In the genomic region with DNA sequence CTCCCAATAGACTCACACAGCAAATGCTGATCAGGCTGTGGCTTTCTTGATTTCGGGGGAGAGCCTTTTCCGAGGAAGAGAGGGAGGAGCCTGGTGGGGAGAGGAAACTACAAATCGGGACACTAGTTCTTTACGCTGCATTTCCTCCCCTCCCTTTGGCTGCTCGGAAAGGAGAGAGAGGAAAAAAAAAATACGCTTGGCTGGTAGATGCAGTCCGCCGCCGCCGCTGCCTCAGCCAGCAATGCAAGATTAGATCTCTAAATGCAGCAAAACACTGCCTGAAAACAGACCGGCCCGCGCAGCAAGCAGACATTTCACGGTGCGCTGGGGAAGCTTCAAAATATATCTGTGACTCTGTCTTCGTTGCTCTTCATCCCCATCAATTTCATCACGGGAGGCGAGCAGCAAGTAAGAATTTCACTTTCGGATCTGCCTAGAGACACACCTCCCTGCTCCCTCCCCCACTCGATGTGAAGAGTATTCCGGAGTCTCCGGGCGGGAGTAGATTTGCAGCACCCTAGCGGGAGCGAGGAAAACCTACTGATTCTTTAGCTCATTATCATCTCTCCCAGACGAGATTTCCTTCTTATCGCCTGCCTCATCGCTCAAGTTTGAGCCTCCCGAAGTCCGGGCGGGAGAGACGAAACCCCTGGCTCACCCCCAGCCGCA, we compare ENCODE assay signal across 8 cellular contexts. TPM values are rescaled to one million over a fixed set of nuclear protein-coding genes. Genes with fewer than 3 reads are reported as not detected.
DNase-seq lines count a peak whose midpoint lies in the region; ATAC-seq, FAIRE-seq and TF ChIP-seq lines count a peak whose summit lies in the region.

A gene with protein sequence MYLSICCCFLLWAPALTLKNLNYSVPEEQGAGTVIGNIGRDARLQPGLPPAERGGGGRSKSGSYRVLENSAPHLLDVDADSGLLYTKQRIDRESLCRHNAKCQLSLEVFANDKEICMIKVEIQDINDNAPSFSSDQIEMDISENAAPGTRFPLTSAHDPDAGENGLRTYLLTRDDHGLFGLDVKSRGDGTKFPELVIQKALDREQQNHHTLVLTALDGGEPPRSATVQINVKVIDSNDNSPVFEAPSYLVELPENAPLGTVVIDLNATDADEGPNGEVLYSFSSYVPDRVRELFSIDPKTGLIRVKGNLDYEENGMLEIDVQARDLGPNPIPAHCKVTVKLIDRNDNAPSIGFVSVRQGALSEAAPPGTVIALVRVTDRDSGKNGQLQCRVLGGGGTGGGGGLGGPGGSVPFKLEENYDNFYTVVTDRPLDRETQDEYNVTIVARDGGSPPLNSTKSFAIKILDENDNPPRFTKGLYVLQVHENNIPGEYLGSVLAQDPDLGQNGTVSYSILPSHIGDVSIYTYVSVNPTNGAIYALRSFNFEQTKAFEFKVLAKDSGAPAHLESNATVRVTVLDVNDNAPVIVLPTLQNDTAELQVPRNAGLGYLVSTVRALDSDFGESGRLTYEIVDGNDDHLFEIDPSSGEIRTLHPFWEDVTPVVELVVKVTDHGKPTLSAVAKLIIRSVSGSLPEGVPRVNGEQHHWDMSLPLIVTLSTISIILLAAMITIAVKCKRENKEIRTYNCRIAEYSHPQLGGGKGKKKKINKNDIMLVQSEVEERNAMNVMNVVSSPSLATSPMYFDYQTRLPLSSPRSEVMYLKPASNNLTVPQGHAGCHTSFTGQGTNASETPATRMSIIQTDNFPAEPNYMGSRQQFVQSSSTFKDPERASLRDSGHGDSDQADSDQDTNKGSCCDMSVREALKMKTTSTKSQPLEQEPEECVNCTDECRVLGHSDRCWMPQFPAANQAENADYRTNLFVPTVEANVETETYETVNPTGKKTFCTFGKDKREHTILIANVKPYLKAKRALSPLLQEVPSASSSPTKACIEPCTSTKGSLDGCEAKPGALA (N-terminal part only) (plus strand): TSS at position 138 of the 669 bp plus-strand sequence. CDS start 803 bp downstream, outside the sequence.

- H3K27ac Mint-ChIP-seq in H9 = peak within 1 kb of the TSS in 1 of 3 experiments; percentile 46; a peak in 1 of 7 replicates

- CTCF ChIA-PET in H1 (lab: Charles Lee; ENCODE audit: partially characterized antibody) = interaction anchor here (0.6 to 5.1 kb wide), 7 partner anchors 24 to 457 kb away, joined by 3 to 38 read pairs (median 8); no protein-coding TSS in a partner anchor

- H3K79me2 ChIP-seq in H9 (ENCODE audit: insufficient read depth, low read length) (no peaks in the 10 kb centered on the region), H1 (ENCODE audit: control insufficient read depth in 1 of 2, insufficient read depth in 2 of 2, low read length in 2 of 2) (no peaks in the 10 kb centered on the region)

- H2AK5ac ChIP-seq in H9 (ENCODE audit: insufficient read length, low read length) (no peak within 1 kb of the TSS), H1 (ENCODE audit: low read depth, low read length) (no peak within 1 kb of the TSS)

- H2AFZ ChIP-seq in H9 (ENCODE audit: low read length) (peak within 1 kb of the TSS; percentile 2), H1 (ENCODE audit: low read length) (peak within 1 kb of the TSS; percentile 83)

- H3K4me3 Mint-ChIP-seq in H9 = peak within 1 kb of the TSS; percentile 79 to 95

- peaks cover 30 to 40% of the 10 kb centered on the region in 2 experiments for H3K4me1 Mint-ChIP-seq in H9

- no peaks in the 10 kb centered on the region for H3K4me1 ChIP-seq in H9 (ENCODE audit: insufficient read depth, low read length)
- H3K4me1 ChIP-seq in H1 (replicated peaks in 1 of 4; ENCODE audit: control insufficient read depth in 3 of 4, insufficient read depth in 4 of 4, low read length in 3 of 4) = peaks cover 0 to 18% (median 7%) of the 10 kb centered on the region in 4 experiments; a peak in 6 of 7 replicates
- H3K4me1 ChIP-seq in lower lobe of right lung = peaks cover 36% of the 10 kb centered on the region
- H3K4me1 ChIP-seq in testis = peaks cover 10% of the 10 kb centered on the region

- no peaks in the 10 kb centered on the region for H3K9me3 ChIP-seq in H9 (ENCODE audit: control insufficient read depth, low read depth, low read length)
- H3K9me3 ChIP-seq in SK-N-MC (ENCODE audit: low read depth, low read length) = no peaks in the 10 kb centered on the region
- H3K9me3 ChIP-seq in H1 (ENCODE audit: insufficient read depth in 2 of 2, low read depth in 1 of 2, low read length in 1 of 2) = peaks cover 0 to 10% of the 10 kb centered on the region in 2 experiments; a peak in 1 of 4 replicates
- H3K9me3 ChIP-seq in lower lobe of right lung = no peaks in the 10 kb centered on the region
- no peaks in the 10 kb centered on the region for H3K9me3 ChIP-seq in testis

- H3K4ac ChIP-seq in H9 (ENCODE audit: low read depth, low read length) (no peak within 1 kb of the TSS), H1 (replicated peaks; ENCODE audit: insufficient read length, low read depth, low read length) (no peak within 1 kb of the TSS)

- no peak within 1 kb of the TSS for H4K8ac ChIP-seq in H9 (replicated peaks; ENCODE audit: insufficient read length, low read depth, low read length)
- 0 out of 2 replicates have a peak within 1 kb of the TSS, but pooled peaks have one; percentile 19 for H4K8ac ChIP-seq in H1 (ENCODE audit: extremely low read depth, insufficient read depth, low read length)

- peaks cover 91% of the 10 kb centered on the region for H3K27me3 Mint-ChIP-seq in H9 (ENCODE audit: low read depth)

- H3K14ac ChIP-seq in H9 (ENCODE audit: insufficient read depth, low read length) = no peak within 1 kb of the TSS
- no peak within 1 kb of the TSS for H3K14ac ChIP-seq in H1 (ENCODE audit: insufficient read length)

- no peak within 1 kb of the TSS for H4K91ac ChIP-seq in H9 (ENCODE audit: insufficient read length, low read depth, low read length)
- no peak within 1 kb of the TSS for H4K91ac ChIP-seq in H1 (replicated peaks; ENCODE audit: insufficient read length, low read length)

- H2BK20ac ChIP-seq in H9 (ENCODE audit: low read depth, low read length, poor library complexity, severe bottlenecking) (no peak within 1 kb of the TSS), H1 (ENCODE audit: low read length) (no peak within 1 kb of the TSS)

- FAIRE-seq in H1 (lab: Jason Lieb, UNC) = no peak

- DNase-seq in H9 (peak; percentile 68), SK-N-MC (ENCODE audit: low read depth, low spot score) (no peak), H1 (ENCODE audit: low read depth in 1 of 2, low spot score in 2 of 2) (peak in 1 of 2 experiments; percentile 76), lower lobe of right lung (no peak), testis (peak; percentile 63), COLO829 (ENCODE audit: low spot score) (no peak), GM19238 (ENCODE audit: insufficient read length, low spot score) (no peak)

- no peak within 1 kb of the TSS for H3K23ac ChIP-seq in H9 (ENCODE audit: insufficient read length, low read depth, low read length)
- H3K23ac ChIP-seq in H1 (ENCODE audit: insufficient read length) = no peak within 1 kb of the TSS

- WGBS in H9 (ENCODE audit: extremely low coverage, insufficient read length, low lambda C conversion rate) = no CpG with 5 or more reads among the region's 33 CpGs
- WGBS in H1 (ENCODE audit: extremely low coverage in 1 of 2, insufficient coverage in 1 of 2, insufficient read length in 1 of 2, insufficient replicate concordance in 2 of 2, low coverage in 1 of 2, low lambda C conversion rate in 2 of 2, missing lambda C conversion rate in 1 of 2), 2 experiments = 3% methylated on average over 31 of the region's 33 CpGs; no CpG with 5 or more reads in 1 of the 2 experiments
- WGBS in testis, 2 donors = 1 to 2% methylated on average over 31 to 33 of the region's 33 CpGs

- no peak for TF ChIP-seq RAD21 in H1 (IDR thresholded peaks at IDR 0.05 in 1 of 2, conservative IDR thresholded peaks at IDR 0.05 in 1 of 2; ENCODE audit: low read depth in 2 of 2, low read length in 2 of 2)

- peak within 1 kb of the TSS; percentile 86 for H3K4me3 ChIP-seq in SK-N-MC
- H3K4me3 ChIP-seq in H1 (ENCODE audit: extremely low read depth in 1 of 4, insufficient read depth in 2 of 4, low read depth in 3 of 4, low read length in 4 of 4) = peak within 1 kb of the TSS; percentile 61 to 73 (median 66)
- peak within 1 kb of the TSS; percentile 62 for H3K4me3 ChIP-seq in lower lobe of right lung
- H3K4me3 ChIP-seq in testis = peak within 1 kb of the TSS; percentile 53 to 60

- H3K27ac ChIP-seq in H9 (ENCODE audit: insufficient read length, low read depth, low read length) = no peak within 1 kb of the TSS
- no peak within 1 kb of the TSS; the same call in 1 of the 2 replicates for H3K27ac ChIP-seq in SK-N-MC
- H3K27ac ChIP-seq in H1 (ENCODE audit: low read depth, low read length) = no peak within 1 kb of the TSS
- peak within 1 kb of the TSS; percentile 70 for H3K27ac ChIP-seq in lower lobe of right lung
- H3K27ac ChIP-seq in testis = peak within 1 kb of the TSS in 1 of 2 donors; percentile 28

- peaks cover 4 to 15% of the 10 kb centered on the region in 2 experiments; a peak in 4 of 5 replicates for H3K9me3 Mint-ChIP-seq in H9

- no peak within 1 kb of the TSS for H2BK15ac ChIP-seq in H9 (ENCODE audit: low read depth, low read length)
- H2BK15ac ChIP-seq in H1 (ENCODE audit: low read length) = no peak within 1 kb of the TSS

- H3K79me1 ChIP-seq in H9 (ENCODE audit: insufficient read depth, low read depth, low read length, poor library complexity, severe bottlenecking) (no peaks in the 10 kb centered on the region), H1 (ENCODE audit: low read depth, low read length) (no peaks in the 10 kb centered on the region)

- peaks cover 0 to 17% (median 0%) of the 10 kb centered on the region in 3 experiments; a peak in 3 of 7 replicates for H3K36me3 Mint-ChIP-seq in H9 (ENCODE audit: insufficient read depth in 1 of 3, low read depth in 3 of 3)

- H2BK120ac ChIP-seq in H9 (ENCODE audit: low read depth, low read length, poor library complexity, severe bottlenecking) (no peak within 1 kb of the TSS), H1 (replicated peaks; ENCODE audit: low read depth, low read length) (no peak within 1 kb of the TSS)

- ATAC-seq in lower lobe of right lung = peak; percentile 31 to 64
- ATAC-seq in HG03442 (IDR thresholded peaks at IDR 0.05; ENCODE audit: unreplicated experiment) = no peak

- no peak within 1 kb of the TSS for H3K9ac ChIP-seq in H9 (ENCODE audit: extremely low read depth, insufficient read length, low read length)
- H3K9ac ChIP-seq in SK-N-MC (ENCODE audit: insufficient read length) = peak within 1 kb of the TSS; percentile 74
- H3K9ac ChIP-seq in H1 (replicated peaks in 1 of 4; ENCODE audit: extremely low read depth in 1 of 4, low read depth in 3 of 4, low read length in 3 of 4) = no peak within 1 kb of the TSS

- no peak within 1 kb of the TSS for H3T11ph ChIP-seq in H9 (ENCODE audit: low read length)

- no peak for TF ChIP-seq EP300 in H1 (IDR thresholded peaks at IDR 0.05; ENCODE audit: borderline replicate concordance in 1 of 2, low read depth in 2 of 2, low read length in 2 of 2)

- POLR2A ChIA-PET in H1 (lab: Charles Lee; ENCODE audit: partially characterized antibody) = interaction anchor here (0.6 to 1.1 kb wide), 3 partner anchors 15 to 1693 kb away, joined by 3 to 5 read pairs (median 3); no protein-coding TSS in a partner anchor

- peaks cover 40% of the 10 kb centered on the region for H3K23me2 ChIP-seq in H9 (ENCODE audit: insufficient read length, low read depth, low read length, poor library complexity, severe bottlenecking)
- peaks cover 44% of the 10 kb centered on the region for H3K23me2 ChIP-seq in H1 (ENCODE audit: low read depth, low read length)

- H3K18ac ChIP-seq in H9 (ENCODE audit: insufficient read length, low read depth, low read length) (no peak within 1 kb of the TSS), H1 (ENCODE audit: extremely low read depth, low read length) (no peak within 1 kb of the TSS)

- intact Hi-C loops in lower lobe of right lung (cut with DNase I) (no loop called here), testis (cut with DNase I; ENCODE audit: low total_unique reads) (no loop called here)

- H3K4me2 ChIP-seq in H9 (ENCODE audit: insufficient read depth, insufficient read length, low read length) (peak within 1 kb of the TSS; percentile 99), H1 (ENCODE audit: insufficient read depth in 1 of 2, low read depth in 2 of 2, low read length in 2 of 2) (peak within 1 kb of the TSS; percentile 98 to 100)

- H4K5ac ChIP-seq in H9 (ENCODE audit: insufficient read length, low read depth, low read length) = no peak within 1 kb of the TSS
- H4K5ac ChIP-seq in H1 (ENCODE audit: insufficient read length, low read depth, low read length) = no peak within 1 kb of the TSS

- H2BK5ac ChIP-seq in H9 (ENCODE audit: insufficient read length, low read length) (no peak within 1 kb of the TSS), H1 (ENCODE audit: low read depth, low read length) (no peak within 1 kb of the TSS)

- H2BK12ac ChIP-seq in H9 (ENCODE audit: insufficient read length, low read depth, low read length) (no peak within 1 kb of the TSS), H1 (ENCODE audit: low read depth, low read length) (no peak within 1 kb of the TSS; the same call in 1 of the 2 replicates)

- H3K36me3 ChIP-seq in SK-N-MC (ENCODE audit: insufficient read depth, low read length) = peaks cover 25% of the 10 kb centered on the region; the same call in 1 of the 2 replicates
- peaks cover 0 to 5% (median 0%) of the 10 kb centered on the region in 4 experiments; a peak in 1 of 8 replicates for H3K36me3 ChIP-seq in H1 (ENCODE audit: control insufficient read depth in 2 of 4, insufficient read depth in 4 of 4, low read length in 3 of 4)
- H3K36me3 ChIP-seq in lower lobe of right lung = no peaks in the 10 kb centered on the region
- H3K36me3 ChIP-seq in testis (ENCODE audit: low read depth, missing control alignments) = no peaks in the 10 kb centered on the region

- no peak for TF ChIP-seq CTCF in H9 (conservative IDR thresholded peaks at IDR 0.05)
- no peak for TF ChIP-seq CTCF in H1 (IDR thresholded peaks at IDR 0.05; ENCODE audit: control extremely low read depth in 1 of 3, insufficient read depth in 1 of 3, low read depth in 1 of 3, low read length in 3 of 3)
- TF ChIP-seq CTCF in lower lobe of right lung (IDR thresholded peaks at IDR 0.05) = no peak
- no peak for TF ChIP-seq CTCF in testis (IDR thresholded peaks at IDR 0.05)

- peaks cover 54% of the 10 kb centered on the region; the same call in 1 of the 2 replicates for H3K27me3 ChIP-seq in H9 (ENCODE audit: insufficient read depth, low read length)
- H3K27me3 ChIP-seq in H1 (replicated peaks in 1 of 4; ENCODE audit: control insufficient read depth in 3 of 4, extremely low read depth in 1 of 4, insufficient read depth in 3 of 4, low read length in 3 of 4) = peaks cover 29 to 69% (median 56%) of the 10 kb centered on the region in 4 experiments
- H3K27me3 ChIP-seq in lower lobe of right lung (ENCODE audit: low read depth) = peaks cover 66% of the 10 kb centered on the region
- H3K27me3 ChIP-seq in testis = no peaks in the 10 kb centered on the region

- H4K20me1 ChIP-seq in H9 (ENCODE audit: control insufficient read depth, insufficient read depth, insufficient read length) = no peaks in the 10 kb centered on the region
- peaks cover 0 to 3% of the 10 kb centered on the region in 2 experiments for H4K20me1 ChIP-seq in H1 (replicated peaks in 1 of 2; ENCODE audit: control insufficient read depth in 1 of 2, insufficient read depth in 2 of 2, low read length in 2 of 2)

- TF ChIP-seq POLR2A in H1 (IDR thresholded peaks at IDR 0.05; ENCODE audit: control extremely low read depth in 1 of 2, low read depth in 2 of 2, low read length in 2 of 2) (no peak), testis (IDR thresholded peaks at IDR 0.05) (no peak)

- no peak within 1 kb of the TSS for H3K56ac ChIP-seq in H9 (ENCODE audit: insufficient read length, low read depth, low read length)
- no peak within 1 kb of the TSS for H3K56ac ChIP-seq in H1 (replicated peaks; ENCODE audit: insufficient read length, low read depth, low read length)

RNA-seq across cellular contexts. Expression of the gene that starts here (rescaled TPM):
- total RNA-seq in H9 (2021) (0.37 and 0.52 TPM in 2 replicates), lower lobe of right lung (40.9 TPM), testis (10 to 100 TPM; 27.2 to 27.9 TPM)
- 0.60 and 0.67 TPM in 2 replicates for total RNA-seq in H1 (2021; fragmentation: NEBNext Ultra II Directional; extraction: Animal tissue kit (Norgen Biotek cat#: 25700))
- polyA plus RNA-seq in H1 (2011; rRNA removed) (0.20 and 0.31 TPM in 2 replicates), testis (ENCODE audit: insufficient read depth, low read depth, low replicate concordance) (21.3 TPM)
- 0.18 TPM for polyA plus RNA-seq in H1 (2011; cell fraction: cytosol; rRNA removed)
- 1.1 TPM for polyA plus RNA-seq in H1 (2011; cell fraction: nucleus; rRNA removed)
- polyA plus RNA-seq in H1 (2012, experiment 1 of 2) = 0.25 to 0.44 TPM (median 0.28 TPM) in 4 replicates
- polyA plus RNA-seq in H1 (2012, experiment 2 of 2) = 0.04 TPM
- 0.67 TPM for polyA plus RNA-seq in H1 (2013, experiment 1 of 2)
- polyA plus RNA-seq in H1 (2013, experiment 2 of 2) = 0.55 TPM
- polyA minus RNA-seq in H1 (2011; rRNA and poly(A)+ RNA removed) = 0.68 and 2.2 TPM in 2 replicates
- 1.2 TPM for polyA minus RNA-seq in H1 (2011; cell fraction: cytosol; rRNA and poly(A)+ RNA removed)
- polyA minus RNA-seq in H1 (2011; cell fraction: nucleus; rRNA and poly(A)+ RNA removed) = 4.8 TPM

Comparison
In these comparisons a context has a peak if more than half of its experiments do, and no peak if none do; other contexts are left out.
1. RNA of the gene that starts here (total RNA-seq): 40.9 TPM in lower lobe of right lung (single experiment) and 27.2 to 27.9 TPM in testis; 0.60 to 0.67 TPM in H1 and 0.37 to 0.52 TPM in H9; every median in the first group is over 10 times any median in the second.
2. RNA of the gene that starts here (polyA plus RNA-seq): 21.3 TPM in testis (single experiment); 0.04 to 1.1 TPM in H1; every median in the first group is over 10 times any median in the second.
3. Peak in DNase-seq and H3K4me2 ChIP-seq in H9; RNA of the gene not detected or under 1 TPM.
4. Peak in every context shown above with its lines, with median percentiles within 50 percentile points of each other: H3K4me3 ChIP-seq.